In the genomic region with DNA sequence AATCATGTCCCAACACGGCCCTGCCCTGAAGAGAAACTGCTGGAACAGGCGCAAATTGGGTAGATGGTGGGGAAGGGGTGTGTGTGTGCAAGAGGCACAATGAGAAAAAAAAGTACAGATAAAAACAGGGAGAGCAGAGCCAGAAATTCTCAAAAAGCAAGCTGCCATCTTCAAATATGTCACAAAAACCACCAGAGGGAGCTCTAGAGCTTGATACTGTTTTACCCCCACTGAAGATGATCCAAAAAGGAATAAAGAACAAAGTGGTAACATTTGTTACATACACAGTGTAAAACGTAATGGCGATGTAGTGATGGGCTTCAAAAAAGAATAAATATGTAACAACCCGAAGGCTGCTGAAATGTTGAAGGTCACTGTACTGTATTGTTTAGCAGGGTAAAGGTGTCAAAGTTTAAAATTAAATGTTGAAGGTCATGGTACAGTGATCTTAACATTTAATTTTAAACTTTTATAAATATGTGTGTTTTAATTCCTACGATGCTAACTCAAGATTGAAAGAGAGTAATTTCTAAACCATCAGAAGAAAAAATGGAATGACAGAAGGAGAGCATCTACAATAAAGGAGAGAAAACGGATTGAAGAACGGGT, we compare ENCODE assay signal across 8 cellular contexts. TPM values are rescaled to one million over a fixed set of nuclear protein-coding genes. Genes with fewer than 3 reads are reported as not detected.
A peak's percentile ranks its signal among the peaks of the same experiment; 100 is the strongest.
DNase-seq lines count a peak whose midpoint lies in the region; ATAC-seq and TF ChIP-seq lines count a peak whose summit lies in the region.

No MANE protein-coding gene starts in this region.

- H3K4me3 ChIP-seq in cardiac muscle cell (no peak overlapping the region), MM.1S (ENCODE audit: low read length) (no peak overlapping the region), WI38 (ENCODE audit: low read depth, low read length) (no peak overlapping the region), smooth muscle cell (no peak overlapping the region)

- H3K79me2 ChIP-seq in MM.1S (ENCODE audit: low read length), result peaks cover 90% of the 10 kb centered on the region
- H3K79me2 ChIP-seq in smooth muscle cell (ENCODE audit: low read depth), result peaks cover 74% of the 10 kb centered on the region

- H3K4me1 ChIP-seq in cardiac muscle cell (ENCODE audit: low read depth) (peaks cover 10% of the 10 kb centered on the region), MM.1S (ENCODE audit: low read length) (peaks cover 10% of the 10 kb centered on the region), smooth muscle cell (ENCODE audit: low read depth) (peaks cover 12% of the 10 kb centered on the region)

- H2AFZ ChIP-seq in MM.1S (ENCODE audit: low read length) (no peak overlapping the region), smooth muscle cell (ENCODE audit: low read depth) (no peak overlapping the region)

- no peak overlapping the region for H3K4me2 ChIP-seq in MM.1S (ENCODE audit: low read depth, low read length)
- no peak overlapping the region for H3K4me2 ChIP-seq in smooth muscle cell

- peaks cover 10% of the 10 kb centered on the region for H3F3A ChIP-seq in MM.1S (ENCODE audit: insufficient read depth, low read length)
- no peaks in the 10 kb centered on the region for H3F3A ChIP-seq in smooth muscle cell (ENCODE audit: low read depth)

- H3K9ac ChIP-seq in MM.1S (ENCODE audit: low read length) (no peak overlapping the region), smooth muscle cell (ENCODE audit: low read depth) (no peak overlapping the region)

- peak; percentile 69 to 70 for DNase-seq in cardiac muscle cell (ENCODE audit: low read depth in 1 of 2, low spot score in 1 of 2)
- no peak for DNase-seq in Right ventricle myocardium inferior (ENCODE audit: missing footprints)
- peak; percentile 67 for DNase-seq in MM.1S
- DNase-seq in germinal center (ENCODE audit: low spot score), result peak; percentile 70
- DNase-seq in smooth muscle cell (lab: John Stamatoyannopoulos, UW; ENCODE audit: unreplicated experiment), result no peak
- DNase-seq in activated effector memory CD4-positive, alpha-beta T cell treated with anti-CD3 and anti-CD28 coated beads, Interleukin-2, amount 50 U/mL, for 16 hours, result no peak

- peaks cover 43% of the 10 kb centered on the region for H3K36me3 ChIP-seq in cardiac muscle cell
- H3K36me3 ChIP-seq in MM.1S (replicated peaks; ENCODE audit: insufficient read depth, low read length), result peaks cover 40% of the 10 kb centered on the region
- H3K36me3 ChIP-seq in smooth muscle cell (ENCODE audit: low read depth), result peaks cover 33% of the 10 kb centered on the region

- no peak for ATAC-seq in Right ventricle myocardium inferior
- ATAC-seq in GM18519 (IDR thresholded peaks at IDR 0.05; ENCODE audit: low FRiP score, unreplicated experiment), result no peak

- H3K9me3 ChIP-seq in cardiac muscle cell (ENCODE audit: low read depth), result no peaks in the 10 kb centered on the region
- no peaks in the 10 kb centered on the region for H3K9me3 ChIP-seq in MM.1S (replicated peaks; ENCODE audit: insufficient read depth, low read length)
- H3K9me3 ChIP-seq in smooth muscle cell (replicated peaks; ENCODE audit: low read depth), result no peaks in the 10 kb centered on the region

- 90% methylated on average over 8 of the region's 8 CpGs for WGBS in smooth muscle cell (ENCODE audit: low lambda C conversion rate)

- no peak overlapping the region for H3K27ac ChIP-seq in cardiac muscle cell
- H3K27ac ChIP-seq in MM.1S (ENCODE audit: low read length), result no peak overlapping the region
- no peak overlapping the region for H3K27ac ChIP-seq in smooth muscle cell (ENCODE audit: low read depth)

- intact Hi-C loops in Right ventricle myocardium inferior (cut with DNase I), result no loop called here

- peaks cover 35% of the 10 kb centered on the region for H4K20me1 ChIP-seq in MM.1S (ENCODE audit: insufficient read depth, low read length)
- peaks cover 82% of the 10 kb centered on the region for H4K20me1 ChIP-seq in smooth muscle cell (ENCODE audit: low read depth)

- H3K27me3 ChIP-seq in cardiac muscle cell, result no peaks in the 10 kb centered on the region
- no peaks in the 10 kb centered on the region for H3K27me3 ChIP-seq in MM.1S (replicated peaks; ENCODE audit: insufficient read depth, low read length)
- no peaks in the 10 kb centered on the region for H3K27me3 ChIP-seq in smooth muscle cell (ENCODE audit: low read depth)

- TF ChIP-seq CTCF in cardiac muscle cell (IDR thresholded peaks at IDR 0.05; ENCODE audit: low read depth, low read length) (peak; percentile 66), MM.1S (IDR thresholded peaks at IDR 0.05; ENCODE audit: low read length) (peak; percentile 70), WI38 (IDR thresholded peaks at IDR 0.05; ENCODE audit: low read depth, low read length) (peak; percentile 35; the same call in 1 of the 2 replicates), smooth muscle cell (IDR thresholded peaks at IDR 0.05; ENCODE audit: borderline replicate concordance, insufficient read depth, poor library complexity, severe bottlenecking) (peak; percentile 62)

- H3K9me2 ChIP-seq in MM.1S (replicated peaks; ENCODE audit: insufficient read depth, low read length), result no peaks in the 10 kb centered on the region

RNA-seq across cellular contexts. Expression of gene SNRPA1, which starts 6.0 kb away (rescaled TPM):
- total RNA-seq in cardiac muscle cell (36.6 and 43.1 TPM in 2 replicates), Right ventricle myocardium inferior (30.4 TPM), smooth muscle cell (24.0 and 47.1 TPM in 2 replicates)
- polyA plus RNA-seq in cardiac muscle cell (131 and 168 TPM in 2 replicates), smooth muscle cell (96.9 and 99.0 TPM in 2 replicates)

RNA-seq across cellular contexts. Expression of gene SELENOS, which starts 11.7 kb away (rescaled TPM):
- total RNA-seq in cardiac muscle cell (48.3 and 49.0 TPM in 2 replicates), Right ventricle myocardium inferior (42.1 TPM), smooth muscle cell (108 and 114 TPM in 2 replicates)
- polyA plus RNA-seq in cardiac muscle cell (78.0 and 103 TPM in 2 replicates), smooth muscle cell (130 and 142 TPM in 2 replicates)

RNA-seq across cellular contexts. Expression of gene CHSY1, which starts 37.2 kb away (rescaled TPM):
- total RNA-seq in cardiac muscle cell (28.0 and 30.3 TPM in 2 replicates), Right ventricle myocardium inferior (13.3 TPM), smooth muscle cell (123 and 155 TPM in 2 replicates)
- polyA plus RNA-seq in cardiac muscle cell (33.4 and 36.0 TPM in 2 replicates), smooth muscle cell (71.8 and 106 TPM in 2 replicates)

Comparison
In these comparisons a context has a peak if more than half of its experiments do, and no peak if none do; other contexts are left out.
1. DNase-seq: peak in cardiac muscle cell (2 of 2), MM.1S (single experiment) and germinal center (single experiment); none in Right ventricle myocardium inferior (single experiment), smooth muscle cell (single experiment) and activated effector memory CD4-positive, alpha-beta T cell treated with anti-CD3 and anti-CD28 coated beads, Interleukin-2, amount 50 U/mL, for 16 hours (single experiment).
2. Peak in every context shown above with its lines, with median percentiles within 50 percentile points of each other: CTCF ChIP-seq.